In genomic region chr5:65625743-65626142, GRCh38 we compare ENCODE assay signal across 8 cellular contexts. TPM values are rescaled to one million over a fixed set of nuclear protein-coding genes. Genes with fewer than 3 reads are reported as not detected.
DNase-seq lines count a peak whose midpoint lies in the region; ATAC-seq and TF ChIP-seq lines count a peak whose summit lies in the region.

No MANE protein-coding gene starts in this region.

- peak overlapping the region; percentile 85 for H3K4me3 Mint-ChIP-seq in activated CD4-positive, alpha-beta T cell treated with anti-CD3 and anti-CD28 coated beads for 36 hours
- peak overlapping the region; percentile 99 for H3K4me3 Mint-ChIP-seq in WTC11

- no peak for TF ChIP-seq CTCF in WTC11 (IDR thresholded peaks at IDR 0.05)

- H3K9ac ChIP-seq in iPS-15b (ENCODE audit: low read depth, low read length): no peak overlapping the region
- H3K9ac ChIP-seq in stomach smooth muscle (ENCODE audit: low read length in 2 of 2): peak overlapping the region; percentile 87 to 95

- no peak for ATAC-seq in activated CD4-positive, alpha-beta T cell treated with anti-CD3 and anti-CD28 coated beads for 36 hours
- ATAC-seq in WTC11 (no peak), GM19328 (IDR thresholded peaks at IDR 0.05; ENCODE audit: unreplicated experiment) (no peak)

- peak overlapping the region; percentile 96 for H3K27ac Mint-ChIP-seq in activated CD4-positive, alpha-beta T cell treated with anti-CD3 and anti-CD28 coated beads for 36 hours
- H3K27ac Mint-ChIP-seq in WTC11: peak overlapping the region; percentile 97

- H3K9me3 Mint-ChIP-seq in activated CD4-positive, alpha-beta T cell treated with anti-CD3 and anti-CD28 coated beads for 36 hours (ENCODE audit: low read depth): no peaks in the 10 kb centered on the region
- H3K9me3 Mint-ChIP-seq in WTC11: no peaks in the 10 kb centered on the region

- H3K9me3 ChIP-seq in iPS-15b (ENCODE audit: control insufficient read depth, insufficient read depth, low read length) (no peaks in the 10 kb centered on the region), stomach smooth muscle (ENCODE audit: control insufficient read depth in 2 of 2, low read length in 2 of 2) (no peaks in the 10 kb centered on the region)

- no peaks in the 10 kb centered on the region for H3K27me3 Mint-ChIP-seq in activated CD4-positive, alpha-beta T cell treated with anti-CD3 and anti-CD28 coated beads for 36 hours
- H3K27me3 Mint-ChIP-seq in WTC11 (ENCODE audit: low read depth): no peaks in the 10 kb centered on the region

- H3K36me3 ChIP-seq in iPS-15b (ENCODE audit: control insufficient read depth, insufficient read depth, low read length) (peaks cover 3% of the 10 kb centered on the region), stomach smooth muscle (ENCODE audit: control insufficient read depth in 2 of 2, insufficient read depth in 2 of 2, low read length in 2 of 2) (no peaks in the 10 kb centered on the region)

- CTCF ChIA-PET in activated CD4-positive, alpha-beta T cell treated with anti-CD3 and anti-CD28 coated beads for 36 hours (lab: Charles Lee): interaction anchor here (1.0 to 1.2 kb wide), 3 partner anchors 14 to 815 kb away, joined by 3 to 5 read pairs (median 4); no protein-coding TSS in a partner anchor
- CTCF ChIA-PET in WTC11 (lab: Charles Lee): no interaction called here

- H3K4me1 ChIP-seq in iPS-15b (ENCODE audit: control insufficient read depth, insufficient read depth, low read length) (no peaks in the 10 kb centered on the region), stomach smooth muscle (ENCODE audit: control insufficient read depth, insufficient read depth, low read length) (peaks cover 4% of the 10 kb centered on the region)

- POLR2A ChIA-PET in activated CD4-positive, alpha-beta T cell treated with anti-CD3 and anti-CD28 coated beads for 36 hours (lab: Charles Lee): interaction anchor here (0.7 to 0.8 kb wide), 3 partner anchors 54 to 577 kb away, joined by 4 to 6 read pairs (median 4); partner anchors contain the start of gene SREK1
- POLR2A ChIA-PET in WTC11 (lab: Charles Lee): interaction anchor here (1.5 kb wide), 1 partner anchor 63 kb away, joined by 6 read pairs; the partner anchor contains the start of genes CENPK and PPWD1

- peak overlapping the region; percentile 100 for H3K4me3 ChIP-seq in iPS-15b (ENCODE audit: low read depth, low read length)
- H3K4me3 ChIP-seq in stomach smooth muscle (ENCODE audit: low read length in 2 of 2): peak overlapping the region; percentile 98 to 100

- peaks cover 42% of the 10 kb centered on the region for H3K4me1 Mint-ChIP-seq in activated CD4-positive, alpha-beta T cell treated with anti-CD3 and anti-CD28 coated beads for 36 hours
- peaks cover 14% of the 10 kb centered on the region for H3K4me1 Mint-ChIP-seq in WTC11

- no peaks in the 10 kb centered on the region for H3K27me3 ChIP-seq in iPS-15b (ENCODE audit: control insufficient read depth, insufficient read depth, low read length)
- no peaks in the 10 kb centered on the region for H3K27me3 ChIP-seq in stomach smooth muscle (ENCODE audit: control insufficient read depth in 1 of 2, insufficient read depth in 2 of 2, low read length in 2 of 2)

- DNase-seq in activated CD4-positive, alpha-beta T cell treated with anti-CD3 and anti-CD28 coated beads for 36 hours: no peak
- no peak for DNase-seq in activated CD4-positive, alpha-beta T cell treated with anti-CD3 and anti-CD28 coated beads, Interleukin-2, amount 50 U/mL, for 4 hours
- DNase-seq in WTC11 (ENCODE audit: low spot score) (no peak), dedifferentiated amniotic fluid mesenchymal stem cell (ENCODE audit: extremely low spot score) (no peak), midbrain (lab: John Stamatoyannopoulos, UW) (no peak)

- intact Hi-C loops in activated CD4-positive, alpha-beta T cell treated with anti-CD3 and anti-CD28 coated beads for 36 hours (cut with DNase I, micrococcal nuclease): loop anchor here (2.0 to 10.0 kb wide), 3 partner anchors 302 to 857 kb away; partner anchors contain the start of genes CWC27 (in 1 of the 2), ERBIN (in 1 of the 2) and SREK1IP1 (in 1 of the 2)

- H3K27ac ChIP-seq in stomach smooth muscle (ENCODE audit: low read length): no peak overlapping the region

- peaks cover 7% of the 10 kb centered on the region for H3K36me3 Mint-ChIP-seq in activated CD4-positive, alpha-beta T cell treated with anti-CD3 and anti-CD28 coated beads for 36 hours (ENCODE audit: low read depth)
- peaks cover 11% of the 10 kb centered on the region; the same call in 1 of the 2 replicates for H3K36me3 Mint-ChIP-seq in WTC11

TF ChIP-seq in WTC11, 78 proteins besides CTCF, POLR2A, EP300 and RAD21:
- TF ChIP-seq ZNF396 (CRISPR knock-in tag; IDR thresholded peaks at IDR 0.05; ENCODE audit: borderline replicate concordance) (no peak), KAT7 (CRISPR knock-in tag; IDR thresholded peaks at IDR 0.05; ENCODE audit: borderline replicate concordance) (no peak), TEAD4 (CRISPR knock-in tag; IDR thresholded peaks at IDR 0.05) (no peak), GTF2I (CRISPR knock-in tag; conservative IDR thresholded peaks at IDR 0.05) (no peak)
- TF ChIP-seq, protein P1, sequence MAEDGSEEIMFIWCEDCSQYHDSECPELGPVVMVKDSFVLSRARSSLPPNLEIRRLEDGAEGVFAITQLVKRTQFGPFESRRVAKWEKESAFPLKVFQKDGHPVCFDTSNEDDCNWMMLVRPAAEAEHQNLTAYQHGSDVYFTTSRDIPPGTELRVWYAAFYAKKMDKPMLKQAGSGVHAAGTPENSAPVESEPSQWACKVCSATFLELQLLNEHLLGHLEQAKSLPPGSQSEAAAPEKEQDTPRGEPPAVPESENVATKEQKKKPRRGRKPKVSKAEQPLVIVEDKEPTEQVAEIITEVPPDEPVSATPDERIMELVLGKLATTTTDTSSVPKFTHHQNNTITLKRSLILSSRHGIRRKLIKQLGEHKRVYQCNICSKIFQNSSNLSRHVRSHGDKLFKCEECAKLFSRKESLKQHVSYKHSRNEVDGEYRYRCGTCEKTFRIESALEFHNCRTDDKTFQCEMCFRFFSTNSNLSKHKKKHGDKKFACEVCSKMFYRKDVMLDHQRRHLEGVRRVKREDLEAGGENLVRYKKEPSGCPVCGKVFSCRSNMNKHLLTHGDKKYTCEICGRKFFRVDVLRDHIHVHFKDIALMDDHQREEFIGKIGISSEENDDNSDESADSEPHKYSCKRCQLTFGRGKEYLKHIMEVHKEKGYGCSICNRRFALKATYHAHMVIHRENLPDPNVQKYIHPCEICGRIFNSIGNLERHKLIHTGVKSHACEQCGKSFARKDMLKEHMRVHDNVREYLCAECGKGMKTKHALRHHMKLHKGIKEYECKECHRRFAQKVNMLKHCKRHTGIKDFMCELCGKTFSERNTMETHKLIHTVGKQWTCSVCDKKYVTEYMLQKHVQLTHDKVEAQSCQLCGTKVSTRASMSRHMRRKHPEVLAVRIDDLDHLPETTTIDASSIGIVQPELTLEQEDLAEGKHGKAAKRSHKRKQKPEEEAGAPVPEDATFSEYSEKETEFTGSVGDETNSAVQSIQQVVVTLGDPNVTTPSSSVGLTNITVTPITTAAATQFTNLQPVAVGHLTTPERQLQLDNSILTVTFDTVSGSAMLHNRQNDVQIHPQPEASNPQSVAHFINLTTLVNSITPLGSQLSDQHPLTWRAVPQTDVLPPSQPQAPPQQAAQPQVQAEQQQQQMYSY (CRISPR knock-in tag; IDR thresholded peaks at IDR 0.05): no peak
- TF ChIP-seq, protein P2, sequence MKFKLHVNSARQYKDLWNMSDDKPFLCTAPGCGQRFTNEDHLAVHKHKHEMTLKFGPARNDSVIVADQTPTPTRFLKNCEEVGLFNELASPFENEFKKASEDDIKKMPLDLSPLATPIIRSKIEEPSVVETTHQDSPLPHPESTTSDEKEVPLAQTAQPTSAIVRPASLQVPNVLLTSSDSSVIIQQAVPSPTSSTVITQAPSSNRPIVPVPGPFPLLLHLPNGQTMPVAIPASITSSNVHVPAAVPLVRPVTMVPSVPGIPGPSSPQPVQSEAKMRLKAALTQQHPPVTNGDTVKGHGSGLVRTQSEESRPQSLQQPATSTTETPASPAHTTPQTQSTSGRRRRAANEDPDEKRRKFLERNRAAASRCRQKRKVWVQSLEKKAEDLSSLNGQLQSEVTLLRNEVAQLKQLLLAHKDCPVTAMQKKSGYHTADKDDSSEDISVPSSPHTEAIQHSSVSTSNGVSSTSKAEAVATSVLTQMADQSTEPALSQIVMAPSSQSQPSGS (CRISPR knock-in tag; IDR thresholded peaks at IDR 0.05; ENCODE audit: borderline replicate concordance, low read depth): no peak
- TF ChIP-seq, protein P3, sequence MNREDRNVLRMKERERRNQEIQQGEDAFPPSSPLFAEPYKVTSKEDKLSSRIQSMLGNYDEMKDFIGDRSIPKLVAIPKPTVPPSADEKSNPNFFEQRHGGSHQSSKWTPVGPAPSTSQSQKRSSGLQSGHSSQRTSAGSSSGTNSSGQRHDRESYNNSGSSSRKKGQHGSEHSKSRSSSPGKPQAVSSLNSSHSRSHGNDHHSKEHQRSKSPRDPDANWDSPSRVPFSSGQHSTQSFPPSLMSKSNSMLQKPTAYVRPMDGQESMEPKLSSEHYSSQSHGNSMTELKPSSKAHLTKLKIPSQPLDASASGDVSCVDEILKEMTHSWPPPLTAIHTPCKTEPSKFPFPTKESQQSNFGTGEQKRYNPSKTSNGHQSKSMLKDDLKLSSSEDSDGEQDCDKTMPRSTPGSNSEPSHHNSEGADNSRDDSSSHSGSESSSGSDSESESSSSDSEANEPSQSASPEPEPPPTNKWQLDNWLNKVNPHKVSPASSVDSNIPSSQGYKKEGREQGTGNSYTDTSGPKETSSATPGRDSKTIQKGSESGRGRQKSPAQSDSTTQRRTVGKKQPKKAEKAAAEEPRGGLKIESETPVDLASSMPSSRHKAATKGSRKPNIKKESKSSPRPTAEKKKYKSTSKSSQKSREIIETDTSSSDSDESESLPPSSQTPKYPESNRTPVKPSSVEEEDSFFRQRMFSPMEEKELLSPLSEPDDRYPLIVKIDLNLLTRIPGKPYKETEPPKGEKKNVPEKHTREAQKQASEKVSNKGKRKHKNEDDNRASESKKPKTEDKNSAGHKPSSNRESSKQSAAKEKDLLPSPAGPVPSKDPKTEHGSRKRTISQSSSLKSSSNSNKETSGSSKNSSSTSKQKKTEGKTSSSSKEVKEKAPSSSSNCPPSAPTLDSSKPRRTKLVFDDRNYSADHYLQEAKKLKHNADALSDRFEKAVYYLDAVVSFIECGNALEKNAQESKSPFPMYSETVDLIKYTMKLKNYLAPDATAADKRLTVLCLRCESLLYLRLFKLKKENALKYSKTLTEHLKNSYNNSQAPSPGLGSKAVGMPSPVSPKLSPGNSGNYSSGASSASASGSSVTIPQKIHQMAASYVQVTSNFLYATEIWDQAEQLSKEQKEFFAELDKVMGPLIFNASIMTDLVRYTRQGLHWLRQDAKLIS (CRISPR knock-in tag; IDR thresholded peaks at IDR 0.05; ENCODE audit: borderline replicate concordance): no peak

RNA-seq across cellular contexts. Expression of gene SHLD3, which starts 0.9 kb away (rescaled TPM):
- total RNA-seq in activated CD4-positive, alpha-beta T cell treated with anti-CD3 and anti-CD28 coated beads for 36 hours: 1 to 10 TPM; 3.5 to 4.0 TPM
- 1.9 to 3.3 TPM (median 2.5 TPM) in 3 replicates for total RNA-seq in WTC11 (2021)

RNA-seq across cellular contexts. Expression of gene TRAPPC13, which starts 0.9 kb away (rescaled TPM):
- total RNA-seq in activated CD4-positive, alpha-beta T cell treated with anti-CD3 and anti-CD28 coated beads for 36 hours: 10 to 100 TPM; 11.2 to 20.7 TPM
- 16.3 to 18.8 TPM (median 17.0 TPM) in 3 replicates for total RNA-seq in WTC11 (2021)

RNA-seq across cellular contexts. Expression of gene TRIM23, which starts 1.6 kb away (rescaled TPM):
- total RNA-seq in activated CD4-positive, alpha-beta T cell treated with anti-CD3 and anti-CD28 coated beads for 36 hours: 1 to 10 TPM; 3.5 to 6.0 TPM
- total RNA-seq in WTC11 (2021): 11.2 to 13.0 TPM (median 11.8 TPM) in 3 replicates
